1 cellular context compared by ENCODE assay signal in the genomic region with DNA sequence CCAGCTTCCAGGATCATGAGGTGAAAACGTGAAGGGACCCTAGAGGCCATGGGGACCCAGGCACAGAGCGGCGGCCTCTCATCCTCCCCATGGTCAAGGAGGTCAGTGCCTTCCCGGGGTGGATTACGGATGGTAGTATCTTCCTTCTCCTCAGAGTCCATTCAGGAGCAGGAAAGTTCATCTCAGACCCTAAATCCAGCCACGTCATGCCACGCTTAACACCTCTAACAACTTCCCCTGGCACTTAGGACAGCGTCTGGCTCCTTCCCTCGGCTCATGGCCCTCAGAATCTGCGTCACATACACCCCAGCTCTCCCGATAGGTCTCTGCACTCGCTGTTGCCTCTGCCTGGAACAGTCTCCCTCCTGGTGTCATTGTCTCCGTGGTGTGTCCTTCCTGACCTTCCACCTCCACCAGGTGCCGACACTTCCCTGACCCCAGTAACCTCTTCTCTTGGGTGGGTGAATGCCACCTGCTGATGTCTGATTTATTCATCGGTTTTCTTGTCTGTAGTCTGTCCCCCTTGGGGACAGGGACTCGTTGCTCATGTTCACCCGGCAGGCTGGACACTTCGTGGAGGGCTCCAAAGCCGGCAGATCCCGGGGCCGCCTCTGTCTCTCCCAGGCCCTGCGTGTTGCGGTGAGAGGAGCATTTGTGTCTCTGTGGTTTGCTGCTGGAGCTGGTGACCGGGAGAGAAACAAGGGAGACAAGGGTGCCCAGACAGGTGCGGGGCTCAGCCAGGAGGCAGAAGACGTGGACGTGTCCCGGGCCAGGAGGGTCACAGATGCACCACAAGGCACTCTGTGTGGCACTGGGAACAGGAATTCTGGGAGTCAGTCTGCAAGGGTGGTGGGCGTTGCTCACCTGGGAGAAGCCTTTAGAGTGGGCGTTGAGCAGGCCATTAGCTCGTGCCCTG.
TF ChIP-seq lines count a peak whose summit lies in the region.

No MANE protein-coding gene starts in this region.

TF ChIP-seq in K562, 482 proteins besides CTCF, POLR2A, EP300 and RAD21 (continued from another document and continues in another):
- TF ChIP-seq, protein P1, sequence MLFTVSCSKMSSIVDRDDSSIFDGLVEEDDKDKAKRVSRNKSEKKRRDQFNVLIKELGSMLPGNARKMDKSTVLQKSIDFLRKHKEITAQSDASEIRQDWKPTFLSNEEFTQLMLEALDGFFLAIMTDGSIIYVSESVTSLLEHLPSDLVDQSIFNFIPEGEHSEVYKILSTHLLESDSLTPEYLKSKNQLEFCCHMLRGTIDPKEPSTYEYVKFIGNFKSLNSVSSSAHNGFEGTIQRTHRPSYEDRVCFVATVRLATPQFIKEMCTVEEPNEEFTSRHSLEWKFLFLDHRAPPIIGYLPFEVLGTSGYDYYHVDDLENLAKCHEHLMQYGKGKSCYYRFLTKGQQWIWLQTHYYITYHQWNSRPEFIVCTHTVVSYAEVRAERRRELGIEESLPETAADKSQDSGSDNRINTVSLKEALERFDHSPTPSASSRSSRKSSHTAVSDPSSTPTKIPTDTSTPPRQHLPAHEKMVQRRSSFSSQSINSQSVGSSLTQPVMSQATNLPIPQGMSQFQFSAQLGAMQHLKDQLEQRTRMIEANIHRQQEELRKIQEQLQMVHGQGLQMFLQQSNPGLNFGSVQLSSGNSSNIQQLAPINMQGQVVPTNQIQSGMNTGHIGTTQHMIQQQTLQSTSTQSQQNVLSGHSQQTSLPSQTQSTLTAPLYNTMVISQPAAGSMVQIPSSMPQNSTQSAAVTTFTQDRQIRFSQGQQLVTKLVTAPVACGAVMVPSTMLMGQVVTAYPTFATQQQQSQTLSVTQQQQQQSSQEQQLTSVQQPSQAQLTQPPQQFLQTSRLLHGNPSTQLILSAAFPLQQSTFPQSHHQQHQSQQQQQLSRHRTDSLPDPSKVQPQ (CRISPR knock-in tag; IDR thresholded peaks at IDR 0.05; ENCODE audit: borderline replicate concordance), result no peak
- TF ChIP-seq TRIM24 (IDR thresholded peaks at IDR 0.05), result no peak
- no peak for TF ChIP-seq CBX2 (IDR thresholded peaks at IDR 0.05; ENCODE audit: insufficient read depth, low read length, poor library complexity, severe bottlenecking)
- peak; percentile 74 for TF ChIP-seq NFE2 (IDR thresholded peaks at IDR 0.05; ENCODE audit: low read depth)
- TF ChIP-seq, protein P2, sequence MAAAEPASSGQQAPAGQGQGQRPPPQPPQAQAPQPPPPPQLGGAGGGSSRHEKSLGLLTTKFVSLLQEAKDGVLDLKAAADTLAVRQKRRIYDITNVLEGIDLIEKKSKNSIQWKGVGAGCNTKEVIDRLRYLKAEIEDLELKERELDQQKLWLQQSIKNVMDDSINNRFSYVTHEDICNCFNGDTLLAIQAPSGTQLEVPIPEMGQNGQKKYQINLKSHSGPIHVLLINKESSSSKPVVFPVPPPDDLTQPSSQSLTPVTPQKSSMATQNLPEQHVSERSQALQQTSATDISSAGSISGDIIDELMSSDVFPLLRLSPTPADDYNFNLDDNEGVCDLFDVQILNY (CRISPR knock-in tag; IDR thresholded peaks at IDR 0.05), result 0 out of 2 replicates have a peak, but pooled peaks have one; percentile 16
- TF ChIP-seq PCBP1 (IDR thresholded peaks at IDR 0.05; ENCODE audit: low read depth, low read length, poor library complexity, severe bottlenecking), result no peak
- peak; percentile 38; the same call in 1 of the 2 replicates for TF ChIP-seq ZBTB7A (IDR thresholded peaks at IDR 0.05; ENCODE audit: borderline replicate concordance, control insufficient read depth, low read depth, low read length)
- TF ChIP-seq L3MBTL2 (IDR thresholded peaks at IDR 0.05), result peak; percentile 69; the same call in 1 of the 2 replicates
- no peak for TF ChIP-seq KDM4B (IDR thresholded peaks at IDR 0.05; ENCODE audit: borderline replicate concordance in 2 of 2, low read depth in 1 of 2)
- no peak for TF ChIP-seq ZNF239 (CRISPR knock-in tag; IDR thresholded peaks at IDR 0.05)
- TF ChIP-seq ZFX (CRISPR knock-in tag; IDR thresholded peaks at IDR 0.05), result peak; percentile 6; the same call in 1 of the 2 replicates
- no peak for TF ChIP-seq BCL6 (CRISPR knock-in tag; IDR thresholded peaks at IDR 0.05)
- peak; percentile 61 for TF ChIP-seq TAF1 (IDR thresholded peaks at IDR 0.05; ENCODE audit: control insufficient read depth, extremely low read depth, insufficient read depth, low read length, severe bottlenecking)
- peak; percentile 76 for TF ChIP-seq NR2C1 (IDR thresholded peaks at IDR 0.05)
- TF ChIP-seq NR2C1 (tag; IDR thresholded peaks at IDR 0.05), result no peak; the same call in 1 of the 2 replicates
- no peak for TF ChIP-seq FOSL1 (tag; conservative IDR thresholded peaks at IDR 0.05)
- TF ChIP-seq TAF9B (IDR thresholded peaks at IDR 0.05; ENCODE audit: partially characterized antibody), result peak; percentile 38
- TF ChIP-seq HSF4 (CRISPR knock-in tag; IDR thresholded peaks at IDR 0.05; ENCODE audit: borderline replicate concordance), result no peak
- TF ChIP-seq ZBED1 (IDR thresholded peaks at IDR 0.05), result peak; percentile 28; the same call in 1 of the 2 replicates
- TF ChIP-seq ETV6 (IDR thresholded peaks at IDR 0.05; ENCODE audit: borderline replicate concordance in 1 of 2, low read depth in 2 of 2, low read length in 1 of 2), result no peak
- TF ChIP-seq ETV6 (CRISPR knock-in tag; IDR thresholded peaks at IDR 0.05; ENCODE audit: borderline replicate concordance), result no peak
- TF ChIP-seq ZNF766 (CRISPR knock-in tag; conservative IDR thresholded peaks at IDR 0.05), result 0 out of 2 replicates have a peak, but pooled peaks have one; percentile 10
- TF ChIP-seq OTX1 (CRISPR knock-in tag; IDR thresholded peaks at IDR 0.05), result 0 out of 2 replicates have a peak, but pooled peaks have one; percentile 17
- peak; percentile 86 for TF ChIP-seq CREB1 (IDR thresholded peaks at IDR 0.05)
- peak; percentile 78 for TF ChIP-seq CREB1 (CRISPR knock-in tag; IDR thresholded peaks at IDR 0.05)
- TF ChIP-seq, protein P3, sequence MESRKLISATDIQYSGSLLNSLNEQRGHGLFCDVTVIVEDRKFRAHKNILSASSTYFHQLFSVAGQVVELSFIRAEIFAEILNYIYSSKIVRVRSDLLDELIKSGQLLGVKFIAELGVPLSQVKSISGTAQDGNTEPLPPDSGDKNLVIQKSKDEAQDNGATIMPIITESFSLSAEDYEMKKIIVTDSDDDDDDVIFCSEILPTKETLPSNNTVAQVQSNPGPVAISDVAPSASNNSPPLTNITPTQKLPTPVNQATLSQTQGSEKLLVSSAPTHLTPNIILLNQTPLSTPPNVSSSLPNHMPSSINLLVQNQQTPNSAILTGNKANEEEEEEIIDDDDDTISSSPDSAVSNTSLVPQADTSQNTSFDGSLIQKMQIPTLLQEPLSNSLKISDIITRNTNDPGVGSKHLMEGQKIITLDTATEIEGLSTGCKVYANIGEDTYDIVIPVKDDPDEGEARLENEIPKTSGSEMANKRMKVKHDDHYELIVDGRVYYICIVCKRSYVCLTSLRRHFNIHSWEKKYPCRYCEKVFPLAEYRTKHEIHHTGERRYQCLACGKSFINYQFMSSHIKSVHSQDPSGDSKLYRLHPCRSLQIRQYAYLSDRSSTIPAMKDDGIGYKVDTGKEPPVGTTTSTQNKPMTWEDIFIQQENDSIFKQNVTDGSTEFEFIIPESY (CRISPR knock-in tag; IDR thresholded peaks at IDR 0.05), result no peak
- TF ChIP-seq ZEB2 (IDR thresholded peaks at IDR 0.05), result peak; percentile 48; the same call in 1 of the 2 replicates
- TF ChIP-seq, protein P4, sequence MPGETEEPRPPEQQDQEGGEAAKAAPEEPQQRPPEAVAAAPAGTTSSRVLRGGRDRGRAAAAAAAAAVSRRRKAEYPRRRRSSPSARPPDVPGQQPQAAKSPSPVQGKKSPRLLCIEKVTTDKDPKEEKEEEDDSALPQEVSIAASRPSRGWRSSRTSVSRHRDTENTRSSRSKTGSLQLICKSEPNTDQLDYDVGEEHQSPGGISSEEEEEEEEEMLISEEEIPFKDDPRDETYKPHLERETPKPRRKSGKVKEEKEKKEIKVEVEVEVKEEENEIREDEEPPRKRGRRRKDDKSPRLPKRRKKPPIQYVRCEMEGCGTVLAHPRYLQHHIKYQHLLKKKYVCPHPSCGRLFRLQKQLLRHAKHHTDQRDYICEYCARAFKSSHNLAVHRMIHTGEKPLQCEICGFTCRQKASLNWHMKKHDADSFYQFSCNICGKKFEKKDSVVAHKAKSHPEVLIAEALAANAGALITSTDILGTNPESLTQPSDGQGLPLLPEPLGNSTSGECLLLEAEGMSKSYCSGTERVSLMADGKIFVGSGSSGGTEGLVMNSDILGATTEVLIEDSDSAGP (CRISPR knock-in tag; IDR thresholded peaks at IDR 0.05), result no peak
- TF ChIP-seq ZNF146 (CRISPR knock-in tag; IDR thresholded peaks at IDR 0.05; ENCODE audit: unreplicated experiment), result no peak
- peak in 1 of 2 experiments; percentile 41; a peak in 1 of 4 replicates for TF ChIP-seq FOXK2 (conservative IDR thresholded peaks at IDR 0.05 in 1 of 2, IDR thresholded peaks at IDR 0.05 in 1 of 2; ENCODE audit: low read depth in 2 of 2)
- no peak for TF ChIP-seq HMGN3 (IDR thresholded peaks at IDR 0.05; ENCODE audit: borderline replicate concordance, extremely low read depth, insufficient read length, low read depth, low read length)
- TF ChIP-seq, protein P5, sequence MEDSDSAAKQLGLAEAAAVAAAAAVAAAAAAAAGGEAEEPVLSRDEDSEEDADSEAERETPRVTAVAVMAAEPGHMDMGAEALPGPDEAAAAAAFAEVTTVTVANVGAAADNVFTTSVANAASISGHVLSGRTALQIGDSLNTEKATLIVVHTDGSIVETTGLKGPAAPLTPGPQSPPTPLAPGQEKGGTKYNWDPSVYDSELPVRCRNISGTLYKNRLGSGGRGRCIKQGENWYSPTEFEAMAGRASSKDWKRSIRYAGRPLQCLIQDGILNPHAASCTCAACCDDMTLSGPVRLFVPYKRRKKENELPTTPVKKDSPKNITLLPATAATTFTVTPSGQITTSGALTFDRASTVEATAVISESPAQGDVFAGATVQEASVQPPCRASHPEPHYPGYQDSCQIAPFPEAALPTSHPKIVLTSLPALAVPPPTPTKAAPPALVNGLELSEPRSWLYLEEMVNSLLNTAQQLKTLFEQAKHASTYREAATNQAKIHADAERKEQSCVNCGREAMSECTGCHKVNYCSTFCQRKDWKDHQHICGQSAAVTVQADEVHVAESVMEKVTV (CRISPR knock-in tag; IDR thresholded peaks at IDR 0.05), result 0 out of 2 replicates have a peak, but pooled peaks have one; percentile 20
- 0 out of 2 replicates have a peak, but pooled peaks have one; percentile 54 for TF ChIP-seq HNRNPL (IDR thresholded peaks at IDR 0.05; ENCODE audit: low read depth, low read length)
- TF ChIP-seq POLR2B (IDR thresholded peaks at IDR 0.05; ENCODE audit: low read depth, partially characterized antibody), result peak; percentile 60
- no peak for TF ChIP-seq TEAD4 (IDR thresholded peaks at IDR 0.05; ENCODE audit: low read length)
- TF ChIP-seq TEAD4 (CRISPR knock-in tag; IDR thresholded peaks at IDR 0.05; ENCODE audit: borderline replicate concordance), result 0 out of 2 replicates have a peak, but pooled peaks have one; percentile 7
- TF ChIP-seq CHCHD3 (CRISPR knock-in tag; IDR thresholded peaks at IDR 0.05), result no peak
- TF ChIP-seq POLR2AphosphoS5 (IDR thresholded peaks at IDR 0.05; ENCODE audit: control insufficient read depth, insufficient read depth, low read depth, low read length), result 0 out of 2 replicates have a peak, but pooled peaks have one; percentile 28
- peak in 1 of 2 experiments; percentile 40; a peak in 1 of 4 replicates for TF ChIP-seq SIN3A (IDR thresholded peaks at IDR 0.05; ENCODE audit: borderline replicate concordance in 2 of 2, control insufficient read depth in 1 of 2, low read depth in 2 of 2, low read length in 2 of 2)
- TF ChIP-seq, protein P6, sequence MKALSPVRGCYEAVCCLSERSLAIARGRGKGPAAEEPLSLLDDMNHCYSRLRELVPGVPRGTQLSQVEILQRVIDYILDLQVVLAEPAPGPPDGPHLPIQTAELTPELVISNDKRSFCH (CRISPR knock-in tag; IDR thresholded peaks at IDR 0.05), result no peak
- TF ChIP-seq, protein P6 (tag; IDR thresholded peaks at IDR 0.05), result 0 out of 2 replicates have a peak, but pooled peaks have one; percentile 23
- no peak for TF ChIP-seq ZNF695 (CRISPR knock-in tag; IDR thresholded peaks at IDR 0.05)
- TF ChIP-seq ELF1 (tag; IDR thresholded peaks at IDR 0.05), result no peak
